Comparison of ENCODE assay signal across 7 cellular contexts in genomic region chr19:45883881-45884681, GRCh38. TPM values are rescaled to one million over a fixed set of nuclear protein-coding genes. Genes with fewer than 3 reads are reported as not detected.
A peak's percentile ranks its signal among the peaks of the same experiment; 100 is the strongest.
DNase-seq lines count a peak whose midpoint lies in the region; ATAC-seq and TF ChIP-seq lines count a peak whose summit lies in the region.

No MANE protein-coding gene starts in this region.

- no peak overlapping the region for H3K27ac Mint-ChIP-seq in GM23338

- H3K9ac ChIP-seq in SU-DHL-6 (ENCODE audit: low read length) (no peak overlapping the region), skeletal muscle satellite cell (ENCODE audit: low read depth, low read length) (no peak overlapping the region)

- no peak for TF ChIP-seq POLR2A in gastroesophageal sphincter (IDR thresholded peaks at IDR 0.05)
- no peak for TF ChIP-seq POLR2A in Peyer's patch (IDR thresholded peaks at IDR 0.05)

- peak overlapping the region; percentile 75; the same call in 1 of the 3 replicates for H3K4me3 Mint-ChIP-seq in GM23338

- H4K20me1 ChIP-seq in GM23338 (replicated peaks; ENCODE audit: insufficient read depth) (0 out of 2 replicates have a peak, but pooled peaks cover 4% of the 10 kb centered on the region), SU-DHL-6 (ENCODE audit: low read depth, low read length) (no peaks in the 10 kb centered on the region)

- peaks cover 30% of the 10 kb centered on the region for H3K4me1 Mint-ChIP-seq in GM23338

- peaks cover 2% of the 10 kb centered on the region; the same call in 1 of the 3 replicates for H3K9me3 Mint-ChIP-seq in GM23338

- TF ChIP-seq EP300 in gastroesophageal sphincter (IDR thresholded peaks at IDR 0.05): no peak

- ATAC-seq in GM23338 (no peak), gastroesophageal sphincter (no peak)

- intact Hi-C loops in cardiac septum (cut with DNase I): loop anchor here (2.0 kb wide), 1 partner anchor 67 kb away; no protein-coding TSS in a partner anchor

- H3K9me3 ChIP-seq in SU-DHL-6 (ENCODE audit: insufficient read depth, low read length) (no peaks in the 10 kb centered on the region), gastroesophageal sphincter (no peaks in the 10 kb centered on the region), skeletal muscle satellite cell (replicated peaks; ENCODE audit: low read length) (no peaks in the 10 kb centered on the region), Peyer's patch (no peaks in the 10 kb centered on the region)

- H3K27me3 ChIP-seq in GM23338 (ENCODE audit: insufficient read depth) (no peaks in the 10 kb centered on the region), SU-DHL-6 (ENCODE audit: low read length) (no peaks in the 10 kb centered on the region), gastroesophageal sphincter (no peaks in the 10 kb centered on the region), skeletal muscle satellite cell (ENCODE audit: control insufficient read depth, insufficient read depth, low read length) (no peaks in the 10 kb centered on the region), Peyer's patch (no peaks in the 10 kb centered on the region)

- peaks cover 29% of the 10 kb centered on the region for H3K27me3 Mint-ChIP-seq in GM23338 (ENCODE audit: insufficient read depth, low read depth, poor library complexity)

- H3F3A ChIP-seq in GM23338 (replicated peaks; ENCODE audit: low read depth): peaks cover 24% of the 10 kb centered on the region; the same call in 1 of the 2 replicates
- H3F3A ChIP-seq in SU-DHL-6 (ENCODE audit: insufficient read depth): peaks cover 10% of the 10 kb centered on the region

- DNase-seq in GM23338 (ENCODE audit: low spot score) (no peak), GDM1 (lab: John Stamatoyannopoulos, UW) (no peak), Peyer's patch (no peak), cardiac septum (ENCODE audit: low spot score) (no peak)

- H3K27ac ChIP-seq in GM23338 (ENCODE audit: low read depth) (no peak overlapping the region), SU-DHL-6 (ENCODE audit: low read depth, low read length) (no peak overlapping the region), gastroesophageal sphincter (peak overlapping the region in 3 of 4 donors; percentile 34 to 93 (median 37)), Peyer's patch (peak overlapping the region in 1 of 4 donors; percentile 36)

- 20 to 100% methylated on average over 1 of the region's 57 CpGs for WGBS in gastroesophageal sphincter (ENCODE audit: low coverage in 1 of 2), 2 donors

- H3K36me3 ChIP-seq in GM23338 (ENCODE audit: insufficient read depth): no peaks in the 10 kb centered on the region
- H3K36me3 ChIP-seq in SU-DHL-6 (ENCODE audit: low read length): no peaks in the 10 kb centered on the region
- H3K36me3 ChIP-seq in gastroesophageal sphincter: peaks cover 0 to 21% of the 10 kb centered on the region in 2 donors
- H3K36me3 ChIP-seq in skeletal muscle satellite cell (ENCODE audit: insufficient read depth, low read length): peaks cover 8% of the 10 kb centered on the region
- peaks cover 0 to 9% (median 0%) of the 10 kb centered on the region in 3 donors for H3K36me3 ChIP-seq in Peyer's patch

- peaks cover 8% of the 10 kb centered on the region for H3K36me3 Mint-ChIP-seq in GM23338 (ENCODE audit: low read depth)

- H3K9me2 ChIP-seq in GM23338 (ENCODE audit: insufficient read depth): no peaks in the 10 kb centered on the region
- H3K9me2 ChIP-seq in SU-DHL-6 (replicated peaks; ENCODE audit: insufficient read depth, low read length): no peaks in the 10 kb centered on the region

- TF ChIP-seq CTCF in GM23338 (conservative IDR thresholded peaks at IDR 0.05; ENCODE audit: low read depth in 2 of 2): no peak
- no peak for TF ChIP-seq CTCF in SU-DHL-6 (IDR thresholded peaks at IDR 0.05; ENCODE audit: insufficient read depth, low read length, poor library complexity, severe bottlenecking)
- no peak for TF ChIP-seq CTCF in gastroesophageal sphincter (IDR thresholded peaks at IDR 0.05)
- no peak for TF ChIP-seq CTCF in Peyer's patch (IDR thresholded peaks at IDR 0.05)

- H3K4me2 ChIP-seq in GM23338 (peak overlapping the region; percentile 81; the same call in 1 of the 2 replicates), SU-DHL-6 (ENCODE audit: low read depth, low read length, poor library complexity, severe bottlenecking) (peak overlapping the region; percentile 50), skeletal muscle satellite cell (ENCODE audit: low read length) (peak overlapping the region; percentile 86)

- no peak overlapping the region for H2AFZ ChIP-seq in GM23338
- H2AFZ ChIP-seq in SU-DHL-6 (ENCODE audit: low read depth, low read length, severe bottlenecking): no peak overlapping the region

- peaks cover 27% of the 10 kb centered on the region for H3K4me1 ChIP-seq in GM23338 (ENCODE audit: insufficient read depth)
- H3K4me1 ChIP-seq in gastroesophageal sphincter: peaks cover 0 to 53% (median 34%) of the 10 kb centered on the region in 3 donors
- H3K4me1 ChIP-seq in skeletal muscle satellite cell (ENCODE audit: control insufficient read depth, insufficient read depth, low read length): peaks cover 31% of the 10 kb centered on the region
- peaks cover 4 to 40% (median 24%) of the 10 kb centered on the region in 4 donors for H3K4me1 ChIP-seq in Peyer's patch

- H3K79me2 ChIP-seq in GM23338 (replicated peaks; ENCODE audit: insufficient read depth): 0 out of 2 replicates have a peak, but pooled peaks cover 5% of the 10 kb centered on the region
- H3K79me2 ChIP-seq in SU-DHL-6 (ENCODE audit: insufficient read depth, low read length): peaks cover 12% of the 10 kb centered on the region; the same call in 1 of the 2 replicates

- 0 out of 2 replicates have a peak overlapping the region, but pooled peaks have one; percentile 32 for H3K4me3 ChIP-seq in GM23338
- peak overlapping the region; percentile 39 for H3K4me3 ChIP-seq in SU-DHL-6 (ENCODE audit: insufficient read depth, low read length, poor library complexity, severe bottlenecking)
- peak overlapping the region in 1 of 2 donors; percentile 78 for H3K4me3 ChIP-seq in gastroesophageal sphincter
- peak overlapping the region; percentile 74 for H3K4me3 ChIP-seq in skeletal muscle satellite cell (ENCODE audit: low read length)
- peak overlapping the region in 2 of 4 donors; percentile 69 to 81 for H3K4me3 ChIP-seq in Peyer's patch

TF ChIP-seq in GM23338, 12 proteins besides CTCF, POLR2A, EP300 and RAD21:
- TF ChIP-seq CREB1 (CRISPR knock-in tag; IDR thresholded peaks at IDR 0.05; ENCODE audit: low read depth) (no peak), EZH2phosphoT487 (IDR thresholded peaks at IDR 0.05; ENCODE audit: unreplicated experiment) (no peak), ZNF114 (CRISPR knock-in tag; IDR thresholded peaks at IDR 0.05) (no peak)

RNA-seq across cellular contexts. Expression of gene IRF2BP1, which starts 1.9 kb away (rescaled TPM):
- total RNA-seq in GM23338 (2014; rRNA removed; shearing (Covaris generic)): 36.0 and 41.6 TPM in 2 replicates
- polyA plus RNA-seq in GM23338 (2016; fragmentation: Nextera tagmentation; extraction: Ambion mirVana): 9.7 and 10.4 TPM in 2 replicates
- total RNA-seq in gastroesophageal sphincter: 10 to 100 TPM; 25.2 to 53.3 (median 36.2) TPM
- 18.3 and 24.2 TPM in 2 replicates for total RNA-seq in skeletal muscle satellite cell (2012; rRNA removed)
- 10 to 100 TPM; 18.2 to 26.4 (median 23.1) TPM for total RNA-seq in Peyer's patch
- 17.4 TPM for total RNA-seq in cardiac septum

RNA-seq across cellular contexts. Expression of gene MYPOP, which starts 18.3 kb away (rescaled TPM):
- 6.9 and 7.9 TPM in 2 replicates for total RNA-seq in GM23338 (2014; rRNA removed; shearing (Covaris generic))
- polyA plus RNA-seq in GM23338 (2016; fragmentation: Nextera tagmentation; extraction: Ambion mirVana): 2.7 and 3.0 TPM in 2 replicates
- total RNA-seq in gastroesophageal sphincter (1 to 10 TPM; 1.3 to 4.6 (median 2.8) TPM), Peyer's patch (10 to 100 TPM in 3 of 4 donors, 1 to 10 TPM in 1; 4.1 to 17.7 (median 14.2) TPM), cardiac septum (10.3 TPM)
- 1.0 and 2.2 TPM in 2 replicates for total RNA-seq in skeletal muscle satellite cell (2012; rRNA removed)

RNA-seq across cellular contexts. Expression of gene FOXA3, which starts 20.0 kb away (rescaled TPM):
- 15.1 and 17.5 TPM in 2 replicates for total RNA-seq in GM23338 (2014; rRNA removed; shearing (Covaris generic))
- 11.1 and 11.7 TPM in 2 replicates for polyA plus RNA-seq in GM23338 (2016; fragmentation: Nextera tagmentation; extraction: Ambion mirVana)
- total RNA-seq in gastroesophageal sphincter: under 1 TPM in 1 of 4 donors, not detected in 3; 0.42 TPM
- total RNA-seq in skeletal muscle satellite cell (2012; rRNA removed): not detected in 2 replicates
- total RNA-seq in Peyer's patch: 10 to 100 TPM in 3 of 4 donors, 1 to 10 TPM in 1; 9.1 to 17.0 (median 10.6) TPM
- not detected for total RNA-seq in cardiac septum

RNA-seq across cellular contexts. Expression of gene SYMPK, which starts 21.1 kb away (rescaled TPM):
- 64.0 and 82.1 TPM in 2 replicates for total RNA-seq in GM23338 (2014; rRNA removed; shearing (Covaris generic))
- 33.9 and 36.8 TPM in 2 replicates for polyA plus RNA-seq in GM23338 (2016; fragmentation: Nextera tagmentation; extraction: Ambion mirVana)
- total RNA-seq in gastroesophageal sphincter (10 to 100 TPM; 25.5 to 35.6 (median 30.8) TPM), Peyer's patch (100 to 1,000 TPM in 1 of 4 donors, 10 to 100 TPM in 3; 44.0 to 158 (median 90.3) TPM), cardiac septum (33.6 TPM)
- 40.3 and 45.2 TPM in 2 replicates for total RNA-seq in skeletal muscle satellite cell (2012; rRNA removed)

RNA-seq across cellular contexts. Expression of gene NANOS2, which starts 30.5 kb away (rescaled TPM):
- total RNA-seq in GM23338 (2014; rRNA removed; shearing (Covaris generic)): 0.14 TPM in 1 of 2 replicates, not detected in the other
- polyA plus RNA-seq in GM23338 (2016; fragmentation: Nextera tagmentation; extraction: Ambion mirVana): 0.11 TPM in 1 of 2 replicates, not detected in the other
- total RNA-seq in gastroesophageal sphincter: not detected
- not detected in 2 replicates for total RNA-seq in skeletal muscle satellite cell (2012; rRNA removed)
- not detected for total RNA-seq in Peyer's patch
- total RNA-seq in cardiac septum: not detected

Comparison
In these comparisons a context has a peak if more than half of its experiments do, and no peak if none do; other contexts are left out.
1. H3K27ac ChIP-seq: peak in gastroesophageal sphincter (3 of 4); none in GM23338 (single experiment) and SU-DHL-6 (single experiment).
2. RNA of gene FOXA3, which starts 20.0 kb away (total RNA-seq): 15.1 to 17.5 TPM in GM23338 and 9.1 to 17.0 TPM in Peyer's patch; 0.42 TPM in gastroesophageal sphincter and not detected in cardiac septum (single experiment); every median in the first group is over 4 times any median in the second.
3. Peak in every context shown above with its lines, with median percentiles within 50 percentile points of each other: H3K4me2 ChIP-seq.